In genomic region chr16:68920349-68920748, GRCh38 we compare ENCODE assay signal across 25 cellular contexts.
"Had no signal": no experiment of that assay in that cellular context is flagged by ENCODE, and none has a peak within 500 bp of the region (broad histone marks: within the 10 kb centered on the region; RNA-seq: fewer than 3 reads in every experiment).

No MANE protein-coding gene starts in this region.

- H3K4me3 Mint-ChIP-seq: activated naive CD4-positive, alpha-beta T cell treated with anti-CD3 and anti-CD28 coated beads, Interleukin-2, amount 10 ng/mL, durations not matched to agents 7 days and 5 days; activated naive CD8-positive, alpha-beta T cell treated with anti-CD3 and anti-CD28 coated beads for 36 hours; activated T-cell treated with anti-CD3 and anti-CD28 coated beads, Interleukin-2, amount 50 U/mL, for 4 hours; T-helper 17 cell; WTC11 had no signal

- H3K27me3 ChIP-seq: brain microvascular endothelial cell had no signal

- H3K9me3 Mint-ChIP-seq: activated naive CD4-positive, alpha-beta T cell treated with anti-CD3 and anti-CD28 coated beads, Interleukin-2, amount 10 ng/mL, durations not matched to agents 7 days and 5 days; activated naive CD8-positive, alpha-beta T cell treated with anti-CD3 and anti-CD28 coated beads for 36 hours; activated T-cell treated with anti-CD3 and anti-CD28 coated beads, Interleukin-2, amount 50 U/mL, for 4 hours; activated T-helper 2 cell treated with anti-CD3 and anti-CD28 coated beads, Interferon-gamma antibody, Interleukin-2, Interleukin-4, amounts not matched to agents 10 μg/mL and 5 μg/mL and 100 μg/mL, durations not matched to agents 14 hours and 24 hours and 36 hours; WTC11 had no signal

- ATAC-seq: activated T-cell treated with anti-CD3 and anti-CD28 coated beads, Interleukin-2, amount 50 U/mL, for 4 hours; T-helper 17 cell; WTC11 had no signal

- H3K27me3 Mint-ChIP-seq: activated naive CD4-positive, alpha-beta T cell treated with anti-CD3 and anti-CD28 coated beads, Interleukin-2, amount 10 ng/mL, durations not matched to agents 7 days and 5 days; activated naive CD8-positive, alpha-beta T cell treated with anti-CD3 and anti-CD28 coated beads for 36 hours; T-helper 17 cell had no signal

- DNase-seq: activated CD4-positive, alpha-beta T cell treated with anti-CD3 and anti-CD28 coated beads for 48 hours; activated CD4-positive, alpha-beta T cell treated with anti-CD3 and anti-CD28 coated beads, Interleukin-2, amount 50 U/mL, for 4 hours; activated CD4-positive, CD25-positive, alpha-beta regulatory T cell treated with anti-CD3 and anti-CD28 coated beads, Interleukin-2, amount 50 U/mL, for 72 hours; activated gamma-delta T cell treated with Interleukin-2 at 50 U/mL for 16 hours; activated naive CD4-positive, alpha-beta T cell treated with anti-CD3 and anti-CD28 coated beads, Interleukin-2, amount 10 ng/mL, durations not matched to agents 7 days and 5 days; activated naive CD8-positive, alpha-beta T cell treated with anti-CD3 and anti-CD28 coated beads for 36 hours; activated T-cell treated with anti-CD3 and anti-CD28 coated beads, Interleukin-2, amount 50 U/mL, for 4 hours; brain microvascular endothelial cell; caudate nucleus; KG1; MV-4-11; NCI-H1092 treated with DMSO at 0.1 percent for 48 hours; NCI-H1417 treated with DMSO at 0.1 percent for 48 hours; NCI-H1694 treated with DMSO at 0.1 percent for 48 hours; NCI-H2029 treated with DMSO at 0.1 percent for 48 hours; NCI-H345; NCI-H510A; NCI-H526 treated with DMSO at 0.1 percent for 48 hours; NCI-H82; OCI-M1; SIG-M5; T-helper 17 cell; T-helper 9 cell had no signal

- H3K4me1 Mint-ChIP-seq: activated naive CD4-positive, alpha-beta T cell treated with anti-CD3 and anti-CD28 coated beads, Interleukin-2, amount 10 ng/mL, durations not matched to agents 7 days and 5 days; activated naive CD8-positive, alpha-beta T cell treated with anti-CD3 and anti-CD28 coated beads for 36 hours; WTC11 had no signal

- H3K27ac Mint-ChIP-seq: activated naive CD4-positive, alpha-beta T cell treated with anti-CD3 and anti-CD28 coated beads, Interleukin-2, amount 10 ng/mL, durations not matched to agents 7 days and 5 days; activated naive CD8-positive, alpha-beta T cell treated with anti-CD3 and anti-CD28 coated beads for 36 hours; activated T-helper 2 cell treated with anti-CD3 and anti-CD28 coated beads, Interferon-gamma antibody, Interleukin-2, Interleukin-4, amounts not matched to agents 10 μg/mL and 5 μg/mL and 100 μg/mL, durations not matched to agents 14 hours and 24 hours and 36 hours; T-helper 17 cell; WTC11 had no signal

- H3K27ac ChIP-seq: brain microvascular endothelial cell had no signal
